ENCODE assay signal across 8 cellular contexts in genomic region chr2:3535794-3536681, GRCh38. TPM values are rescaled to one million over a fixed set of nuclear protein-coding genes. Genes with fewer than 3 reads are reported as not detected.
DNase-seq lines count a peak whose midpoint lies in the region; ATAC-seq, FAIRE-seq and TF ChIP-seq lines count a peak whose summit lies in the region.

No MANE protein-coding gene starts in this region.

- peak overlapping the region; percentile 82 for H3K9ac ChIP-seq in Loucy (ENCODE audit: low read depth, low read length, poor library complexity, severe bottlenecking)

- peaks cover 15% of the 10 kb centered on the region for H3K4me1 Mint-ChIP-seq in MCF 10A (ENCODE audit: insufficient read depth, unreplicated experiment)
- H3K4me1 Mint-ChIP-seq in stimulated activated effector memory CD8-positive, alpha-beta T cell treated with anti-CD3 and anti-CD28 coated beads, Interleukin-12 subunit alpha, Interleukin-12 subunit beta, amount 100 ng/mL, for 72 hours = peaks cover 6% of the 10 kb centered on the region

- no peak for TF ChIP-seq CTCF in Loucy (conservative IDR thresholded peaks at IDR 0.05; ENCODE audit: low read length)
- no peak for TF ChIP-seq CTCF in MCF 10A (IDR thresholded peaks at IDR 0.05; ENCODE audit: unreplicated experiment)

- H4K20me1 ChIP-seq in Loucy (ENCODE audit: insufficient read depth, low read length, poor library complexity, severe bottlenecking) = no peaks in the 10 kb centered on the region

- peaks cover 15% of the 10 kb centered on the region; the same call in 1 of the 2 replicates for H3K36me3 ChIP-seq in Loucy (ENCODE audit: insufficient read depth, low read length)

- CTCF ChIA-PET in MCF 10A (lab: Yijun Ruan, JAX) = interaction anchor here (0.6 to 2.6 kb wide), 4 partner anchors 16 to 115 kb away, joined by 3 to 16 read pairs (median 4); no protein-coding TSS in a partner anchor

- H3K36me3 Mint-ChIP-seq in MCF 10A (ENCODE audit: insufficient read depth, unreplicated experiment) = peaks cover 28% of the 10 kb centered on the region
- H3K36me3 Mint-ChIP-seq in stimulated activated effector memory CD8-positive, alpha-beta T cell treated with anti-CD3 and anti-CD28 coated beads, Interleukin-12 subunit alpha, Interleukin-12 subunit beta, amount 100 ng/mL, for 72 hours = peaks cover 24% of the 10 kb centered on the region

- peak; percentile 58 for ATAC-seq in stimulated activated effector memory CD8-positive, alpha-beta T cell treated with anti-CD3 and anti-CD28 coated beads, Interleukin-12 subunit alpha, Interleukin-12 subunit beta, amount 100 ng/mL, for 72 hours

- H3K79me2 ChIP-seq in Loucy (ENCODE audit: insufficient read depth, low read length) = no peaks in the 10 kb centered on the region

- no peaks in the 10 kb centered on the region for H3F3A ChIP-seq in Loucy (ENCODE audit: low read depth)

- TF ChIP-seq POLR2A in GM12891 (IDR thresholded peaks at IDR 0.05; ENCODE audit: low read depth, low read length) = no peak

- H3K9me3 Mint-ChIP-seq in MCF 10A (ENCODE audit: unreplicated experiment) = no peaks in the 10 kb centered on the region
- no peaks in the 10 kb centered on the region for H3K9me3 Mint-ChIP-seq in stimulated activated effector memory CD8-positive, alpha-beta T cell treated with anti-CD3 and anti-CD28 coated beads, Interleukin-12 subunit alpha, Interleukin-12 subunit beta, amount 100 ng/mL, for 72 hours

- no peaks in the 10 kb centered on the region for H3K9me3 ChIP-seq in Loucy (ENCODE audit: insufficient read depth, low read depth, low read length)

- H3K9me2 ChIP-seq in Loucy (replicated peaks; ENCODE audit: low read depth, low read length) = no peaks in the 10 kb centered on the region

- FAIRE-seq in GM12891 (lab: Jason Lieb, UNC) = no peak

- peak; percentile 54 for DNase-seq in GM12891 (ENCODE audit: insufficient read length, low spot score)
- peak; percentile 74 for DNase-seq in MCF 10A (ENCODE audit: unreplicated experiment)
- DNase-seq in kidney glomerular epithelial cell (lab: John Stamatoyannopoulos, UW) = peak; percentile 90
- no peak for DNase-seq in stimulated activated effector memory CD8-positive, alpha-beta T cell treated with anti-CD3 and anti-CD28 coated beads, Interleukin-12 subunit alpha, Interleukin-12 subunit beta, amount 100 ng/mL, for 72 hours (ENCODE audit: low spot score in 2 of 2)
- DNase-seq in NCI-H2081 treated with DMSO at 0.1 percent for 48 hours (lab: John Stamatoyannopoulos, UW) = no peak
- DNase-seq in midbrain (lab: John Stamatoyannopoulos, UW) = no peak
- no peak for DNase-seq in globus pallidus (ENCODE audit: low spot score)

- H3K4me3 ChIP-seq in Loucy (ENCODE audit: low read length, poor library complexity, severe bottlenecking) = peak overlapping the region; percentile 79

- no peaks in the 10 kb centered on the region for H3K27me3 Mint-ChIP-seq in MCF 10A (ENCODE audit: insufficient read depth, unreplicated experiment)

- H3K27me3 ChIP-seq in Loucy (ENCODE audit: insufficient read depth, low read length, poor library complexity, severe bottlenecking) = no peaks in the 10 kb centered on the region

- POLR2A ChIA-PET in MCF 10A (lab: Yijun Ruan, JAX) = interaction anchor here (0.6 to 2.9 kb wide), 7 partner anchors 10 to 98 kb away, joined by 3 to 18 read pairs (median 4); partner anchors contain the start of genes ADI1 and RNASEH1

- TSS peak; percentile 30 for BruUV-seq in MCF 10A (replicated peaks; lab: Mats Ljungman, UMichigan)

- intact Hi-C loops in MCF 10A (cut with micrococcal nuclease) = loop anchor here (1.0 to 5.0 kb wide), 3 partner anchors 22 to 116 kb away; partner anchors contain the start of genes RNASEH1 and RPS7

- peak overlapping the region; percentile 68 for H3K4me2 ChIP-seq in Loucy (ENCODE audit: low read depth, low read length, poor library complexity, severe bottlenecking)

- H3K4me1 ChIP-seq in Loucy (ENCODE audit: insufficient read depth, low read length, poor library complexity, severe bottlenecking) = peaks cover 7% of the 10 kb centered on the region

- H2AFZ ChIP-seq in Loucy (ENCODE audit: low read length) = peak overlapping the region; percentile 74

- peak overlapping the region; percentile 95 for H3K27ac Mint-ChIP-seq in MCF 10A (ENCODE audit: low read depth, unreplicated experiment)
- peak overlapping the region; percentile 87 for H3K27ac Mint-ChIP-seq in stimulated activated effector memory CD8-positive, alpha-beta T cell treated with anti-CD3 and anti-CD28 coated beads, Interleukin-12 subunit alpha, Interleukin-12 subunit beta, amount 100 ng/mL, for 72 hours

- H3K4me3 Mint-ChIP-seq in MCF 10A (ENCODE audit: unreplicated experiment) = peak overlapping the region; percentile 66
- H3K4me3 Mint-ChIP-seq in stimulated activated effector memory CD8-positive, alpha-beta T cell treated with anti-CD3 and anti-CD28 coated beads, Interleukin-12 subunit alpha, Interleukin-12 subunit beta, amount 100 ng/mL, for 72 hours = peak overlapping the region; percentile 51

TF ChIP-seq in GM12891, 5 proteins besides CTCF, POLR2A, EP300 and RAD21:
- TF ChIP-seq POLR2AphosphoS5 (IDR thresholded peaks at IDR 0.05; ENCODE audit: low read depth, low read length) (no peak), POU2F2 (IDR thresholded peaks at IDR 0.05; ENCODE audit: low read depth, low read length) (0 out of 2 replicates have a peak, but pooled peaks have one; percentile 0), TAF1 (IDR thresholded peaks at IDR 0.05; ENCODE audit: low read depth, low read length) (no peak)

RNA-seq across cellular contexts. Expression of gene ADI1, which starts 16.7 kb away (rescaled TPM):
- polyA plus RNA-seq in GM12891 (2012; ENCODE audit: low read depth, missing spikeins) = 16.1 TPM
- 50.1 and 61.9 TPM in 2 replicates for total RNA-seq in MCF 10A (2022)

RNA-seq across cellular contexts. Expression of gene RNASEH1, which starts 22.1 kb away (rescaled TPM):
- 19.1 TPM for polyA plus RNA-seq in GM12891 (2012; ENCODE audit: low read depth, missing spikeins)
- 43.2 and 48.3 TPM in 2 replicates for total RNA-seq in MCF 10A (2022)

RNA-seq across cellular contexts. Expression of gene RPS7, which starts 39.0 kb away (rescaled TPM):
- polyA plus RNA-seq in GM12891 (2012; ENCODE audit: low read depth, missing spikeins) = 3,128 TPM
- 1,765 and 1,834 TPM in 2 replicates for total RNA-seq in MCF 10A (2022)

RNA-seq across cellular contexts. Expression of gene COLEC11, which starts 58.9 kb away (rescaled TPM):
- polyA plus RNA-seq in GM12891 (2012; ENCODE audit: low read depth, missing spikeins) = 1.1 TPM
- total RNA-seq in MCF 10A (2022) = not detected in 2 replicates

Comparison
In these comparisons a context has a peak if more than half of its experiments do, and no peak if none do; other contexts are left out.
1. DNase-seq: peak in GM12891 (single experiment), MCF 10A (single experiment) and kidney glomerular epithelial cell (single experiment); none in stimulated activated effector memory CD8-positive, alpha-beta T cell treated with anti-CD3 and anti-CD28 coated beads, Interleukin-12 subunit alpha, Interleukin-12 subunit beta, amount 100 ng/mL, for 72 hours (0 of 2), NCI-H2081 treated with DMSO at 0.1 percent for 48 hours (single experiment), midbrain (single experiment) and globus pallidus (single experiment).